ENCODE assay signal across 1 cellular context in the genomic region with DNA sequence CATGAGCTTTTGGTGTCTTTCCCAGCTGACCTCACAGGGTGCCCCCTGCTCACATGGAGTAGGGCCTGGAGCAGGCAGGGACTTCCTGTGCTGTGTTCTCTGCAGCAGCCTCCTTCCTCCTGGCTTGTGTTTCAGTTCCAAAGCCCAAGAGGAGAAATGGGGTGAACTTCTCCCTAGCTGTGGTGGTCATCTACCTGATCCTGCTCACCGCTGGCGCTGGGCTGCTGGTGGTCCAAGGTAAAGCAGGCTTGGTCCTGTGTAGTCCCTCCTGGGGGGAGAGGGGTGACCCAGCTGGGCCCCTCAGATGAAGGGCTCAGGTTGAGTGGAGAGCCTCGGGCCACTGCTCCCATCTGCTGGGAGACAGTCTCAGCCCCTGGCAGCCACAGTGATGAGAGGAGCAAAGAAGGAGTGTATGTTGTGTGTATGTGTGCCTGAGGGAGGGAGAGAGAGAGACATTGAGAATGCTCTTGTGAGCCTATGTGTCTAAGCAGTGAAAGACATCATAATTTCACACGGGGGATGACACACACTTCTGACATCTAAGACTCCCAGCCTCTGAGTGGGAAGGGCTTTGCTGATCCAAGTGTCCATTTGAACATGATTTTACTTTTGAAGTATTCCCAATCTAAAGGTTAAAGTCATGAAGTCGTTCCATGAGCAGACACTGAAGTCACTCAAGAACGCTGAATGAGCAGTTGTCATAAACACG.
TF ChIP-seq lines count a peak whose summit lies in the region.

No MANE protein-coding gene starts in this region.

TF ChIP-seq in H1, 55 proteins besides CTCF, POLR2A, EP300 and RAD21:
- TF ChIP-seq NANOG (IDR thresholded peaks at IDR 0.05; ENCODE audit: insufficient read depth, low read depth, low read length, poor library complexity, severe bottlenecking) = no peak
- no peak for TF ChIP-seq SIN3A (conservative IDR thresholded peaks at IDR 0.05 in 1 of 2, IDR thresholded peaks at IDR 0.05 in 1 of 2; ENCODE audit: low read depth in 1 of 2, low read length in 2 of 2)
- TF ChIP-seq SP2 (IDR thresholded peaks at IDR 0.05; ENCODE audit: low read length) = no peak
- TF ChIP-seq CREB1 (IDR thresholded peaks at IDR 0.05) = no peak
- TF ChIP-seq TBP (IDR thresholded peaks at IDR 0.05; ENCODE audit: low read depth, low read length) = no peak
TF ChIP-seq in H1: peak in this region for 0.
